26 cellular contexts compared by ENCODE assay signal in genomic region chr4:100248476-100248875, GRCh38. TPM values are rescaled to one million over a fixed set of nuclear protein-coding genes. Genes with fewer than 3 reads are reported as not detected.
DNase-seq lines count a peak whose midpoint lies in the region; ATAC-seq, FAIRE-seq and TF ChIP-seq lines count a peak whose summit lies in the region.
"Had no signal": no experiment of that assay in that cellular context is flagged by ENCODE, and none has a peak within 500 bp of the region (broad histone marks: within the 10 kb centered on the region; RNA-seq: fewer than 3 reads in every experiment).

No MANE protein-coding gene starts in this region.

- no peak overlapping the region for H2BK120ac ChIP-seq in trophoblast cell (ENCODE audit: insufficient read depth, low read length, poor library complexity)

- no peak overlapping the region for H4K91ac ChIP-seq in trophoblast cell (ENCODE audit: low read depth, low read length)

- H3K27ac ChIP-seq in trophoblast cell (ENCODE audit: low read depth, low read length): no peak overlapping the region
- no peak overlapping the region for H3K27ac ChIP-seq in sigmoid colon
- H3K27ac ChIP-seq: A549; BLaER1 treated with 17β-estradiol and CSF1 and Interleukin-3, amounts not matched to agents 10 nM and 100 nM had no signal

- H2AK5ac ChIP-seq in trophoblast cell (ENCODE audit: low read length): no peak overlapping the region

- no peak overlapping the region for H3K23ac ChIP-seq in trophoblast cell (ENCODE audit: low read length)

- intact Hi-C loops in sigmoid colon (cut with DNase I): no loop called here

- H3K14ac ChIP-seq in trophoblast cell (ENCODE audit: low read length): no peak overlapping the region

- H3K18ac ChIP-seq in trophoblast cell (ENCODE audit: low read length): no peak overlapping the region

- no CpG with 5 or more reads among the region's 3 CpGs for WGBS in trophoblast cell (ENCODE audit: extremely low coverage, insufficient coverage, insufficient read length)
- 52 to 69% methylated on average over 3 of the region's 3 CpGs for WGBS in sigmoid colon, 2 donors

- H3K27me3 ChIP-seq in bronchial epithelial cell (ENCODE audit: control insufficient read depth, insufficient read depth, low read length): no peaks in the 10 kb centered on the region
- H3K27me3 ChIP-seq in trophoblast cell (ENCODE audit: insufficient read depth, low read length): no peaks in the 10 kb centered on the region
- no peaks in the 10 kb centered on the region for H3K27me3 ChIP-seq in sigmoid colon
- H3K27me3 ChIP-seq: BE2C; BLaER1 treated with 17β-estradiol and CSF1 and Interleukin-3, amounts not matched to agents 10 nM and 100 nM had no signal

- TF ChIP-seq CTCF in bronchial epithelial cell (IDR thresholded peaks at IDR 0.05; ENCODE audit: insufficient read depth, low read length, severe bottlenecking) (no peak), sigmoid colon (IDR thresholded peaks at IDR 0.05) (no peak)

- TF ChIP-seq EP300 in sigmoid colon (IDR thresholded peaks at IDR 0.05): no peak

- H2AFZ ChIP-seq in trophoblast cell (ENCODE audit: insufficient read depth, low read length, poor library complexity): no peak overlapping the region
- H2AFZ ChIP-seq: GM23338 had no signal

- no peak overlapping the region for H3K4me2 ChIP-seq in trophoblast cell (ENCODE audit: low read length)
- H3K4me2 ChIP-seq: A549; BLaER1 treated with 17β-estradiol and CSF1 and Interleukin-3, amounts not matched to agents 10 nM and 100 nM; GM23338 had no signal

- H3K36me3 ChIP-seq in bronchial epithelial cell (ENCODE audit: control insufficient read depth, insufficient read depth, low read length) (no peaks in the 10 kb centered on the region), trophoblast cell (ENCODE audit: control insufficient read depth in 1 of 2, insufficient read depth in 2 of 2, low read length in 2 of 2) (no peaks in the 10 kb centered on the region), sigmoid colon (no peaks in the 10 kb centered on the region)
- H3K36me3 ChIP-seq: BE2C; BLaER1 treated with 17β-estradiol and CSF1 and Interleukin-3, amounts not matched to agents 10 nM and 100 nM had no signal

- peak; percentile 24 for DNase-seq in bronchial epithelial cell (ENCODE audit: low read depth)
- DNase-seq in kidney tubule cell (ENCODE audit: low spot score): peak; percentile 11
- peak; percentile 54 to 74 for DNase-seq in trophoblast cell
- DNase-seq in sigmoid colon: no peak
- DNase-seq in inferior parietal cortex (ENCODE audit: extremely low spot score): no peak
- no peak for DNase-seq in NCI-H446 treated with DMSO at 0.1 percent for 48 hours (lab: John Stamatoyannopoulos, UW)
- DNase-seq: 8988T; ACHN; AML-193; BE2C; CD4-positive, alpha-beta T cell; CD8-positive, alpha-beta memory T cell; DMS 273 treated with DMSO at 0.1 percent for 48 hours; DMS79; EL; GDM1; H9 had no signal

- no peaks in the 10 kb centered on the region for H3K9me3 ChIP-seq in trophoblast cell (ENCODE audit: insufficient read depth, low read depth, low read length)
- H3K9me3 ChIP-seq in sigmoid colon: no peaks in the 10 kb centered on the region
- H3K9me3 ChIP-seq: A549, BE2C had no signal

- H3K4me3 ChIP-seq in bronchial epithelial cell (ENCODE audit: low read depth, low read length): no peak overlapping the region
- H3K4me3 ChIP-seq in trophoblast cell (ENCODE audit: low read depth, low read length): no peak overlapping the region
- H3K4me3 ChIP-seq in sigmoid colon: no peak overlapping the region
- H3K4me3 ChIP-seq: A549; BLaER1 treated with 17β-estradiol and CSF1 and Interleukin-3, amounts not matched to agents 10 nM and 100 nM; GM23338 had no signal

- ATAC-seq in HG02884 (IDR thresholded peaks at IDR 0.05; ENCODE audit: unreplicated experiment): no peak
- ATAC-seq: A549, GM23338, HCT116 had no signal

- H3K4me1 ChIP-seq in trophoblast cell (ENCODE audit: control insufficient read depth in 1 of 2, insufficient read depth in 2 of 2, low read length in 2 of 2) (no peaks in the 10 kb centered on the region), sigmoid colon (no peaks in the 10 kb centered on the region)
- H3K4me1 ChIP-seq: A549; BE2C; BLaER1 treated with 17β-estradiol and CSF1 and Interleukin-3, amounts not matched to agents 10 nM and 100 nM had no signal

- H2BK5ac ChIP-seq in trophoblast cell (ENCODE audit: low read depth, low read length, poor library complexity): no peak overlapping the region

- H4K12ac ChIP-seq in trophoblast cell (ENCODE audit: low read depth, low read length): no peak overlapping the region

- no peak overlapping the region for H3K9ac ChIP-seq in trophoblast cell (ENCODE audit: low read length)
- H3K9ac ChIP-seq: BLaER1 treated with 17β-estradiol and CSF1 and Interleukin-3, amounts not matched to agents 10 nM and 100 nM had no signal

- no peak overlapping the region for H4K8ac ChIP-seq in trophoblast cell (ENCODE audit: low read depth, low read length)

- no peak overlapping the region for H2BK12ac ChIP-seq in trophoblast cell (ENCODE audit: low read length)

- no peak for FAIRE-seq in bronchial epithelial cell (lab: Jason Lieb, UNC)
- FAIRE-seq: A549, D721Med, GM12891, GM18507 had no signal

- no peaks in the 10 kb centered on the region for H3K79me2 ChIP-seq in trophoblast cell (ENCODE audit: control insufficient read depth, insufficient read depth, low read length, poor library complexity)

- no peak for TF ChIP-seq POLR2A in sigmoid colon (IDR thresholded peaks at IDR 0.05)

- H3K4ac ChIP-seq in trophoblast cell (ENCODE audit: low read depth, low read length): no peak overlapping the region

- H3K79me1 ChIP-seq in trophoblast cell (ENCODE audit: low read length): no peaks in the 10 kb centered on the region

RNA-seq across cellular contexts. Expression of gene DDIT4L, which starts 58.2 kb away (rescaled TPM):
- 0.26 TPM in 2 replicates for total RNA-seq in bronchial epithelial cell
- 2.0 and 3.2 TPM in 2 replicates for polyA plus RNA-seq in trophoblast cell (2013)
- 1 to 10 TPM; 1.5 to 6.1 (median 4.2) TPM for total RNA-seq in sigmoid colon
- 1 to 10 TPM in 1 of 3 donors, under 1 TPM in 1, not detected in 1; 0.60 to 1.3 TPM for polyA plus RNA-seq in sigmoid colon
- total RNA-seq: CD4-positive, alpha-beta T cell; CD8-positive, alpha-beta memory T cell; H4 had no signal

Comparison
In these comparisons a context has a peak if more than half of its experiments do, and no peak if none do; other contexts are left out.
1. DNase-seq: peak in bronchial epithelial cell (single experiment), kidney tubule cell (single experiment) and trophoblast cell (2 of 2); none in sigmoid colon (single experiment), inferior parietal cortex (single experiment) and NCI-H446 treated with DMSO at 0.1 percent for 48 hours (single experiment).